8 cellular contexts compared by ENCODE assay signal in genomic region chr5:4700082-4700481, GRCh38.
A peak's percentile ranks its signal among the peaks of the same experiment; 100 is the strongest.
DNase-seq lines count a peak whose midpoint lies in the region; TF ChIP-seq lines count a peak whose summit lies in the region.

No MANE protein-coding gene starts in this region.

- H3K4me3 ChIP-seq in effector memory CD4-positive, alpha-beta T cell (ENCODE audit: insufficient read depth, low read depth, low read length, poor library complexity, severe bottlenecking): no peak overlapping the region

- no peaks in the 10 kb centered on the region for H3K27me3 ChIP-seq in effector memory CD4-positive, alpha-beta T cell (replicated peaks; ENCODE audit: control insufficient read depth, insufficient read depth, low read length, poor library complexity, severe bottlenecking)

- H3K9me3 ChIP-seq in effector memory CD4-positive, alpha-beta T cell (ENCODE audit: control insufficient read depth, low read length): peaks cover 3% of the 10 kb centered on the region

- no peaks in the 10 kb centered on the region for H3K36me3 ChIP-seq in effector memory CD4-positive, alpha-beta T cell (ENCODE audit: control insufficient read depth, insufficient read depth, low read length)

- POLR2A ChIA-PET in activated CD4-positive, alpha-beta T cell treated with anti-CD3 and anti-CD28 coated beads, Interleukin-2, amount 10 ng/mL, durations not matched to agents 7 days and 5 days (lab: Charles Lee): no interaction called here

- no peaks in the 10 kb centered on the region for H3K4me1 Mint-ChIP-seq in activated T-cell treated with anti-CD3 and anti-CD28 coated beads, Interleukin-2, amount 50 U/mL, for 24 hours (ENCODE audit: low read depth)
- peaks cover 4% of the 10 kb centered on the region for H3K4me1 Mint-ChIP-seq in brain
- H3K4me1 Mint-ChIP-seq in activated CD4-positive, alpha-beta T cell treated with anti-CD3 and anti-CD28 coated beads, Interleukin-2, amount 10 ng/mL, durations not matched to agents 7 days and 5 days: no peaks in the 10 kb centered on the region

- no peak overlapping the region for H3K4me3 Mint-ChIP-seq in activated T-cell treated with anti-CD3 and anti-CD28 coated beads, Interleukin-2, amount 50 U/mL, for 24 hours
- H3K4me3 Mint-ChIP-seq in brain: no peak overlapping the region
- no peak overlapping the region for H3K4me3 Mint-ChIP-seq in activated CD4-positive, alpha-beta T cell treated with anti-CD3 and anti-CD28 coated beads, Interleukin-2, amount 10 ng/mL, durations not matched to agents 7 days and 5 days

- no peaks in the 10 kb centered on the region for H3K27me3 Mint-ChIP-seq in activated T-cell treated with anti-CD3 and anti-CD28 coated beads, Interleukin-2, amount 50 U/mL, for 24 hours
- peaks cover 18% of the 10 kb centered on the region for H3K27me3 Mint-ChIP-seq in brain
- H3K27me3 Mint-ChIP-seq in activated CD4-positive, alpha-beta T cell treated with anti-CD3 and anti-CD28 coated beads, Interleukin-2, amount 10 ng/mL, durations not matched to agents 7 days and 5 days: no peaks in the 10 kb centered on the region

- H3K36me3 Mint-ChIP-seq in activated T-cell treated with anti-CD3 and anti-CD28 coated beads, Interleukin-2, amount 50 U/mL, for 24 hours (ENCODE audit: low read depth): no peaks in the 10 kb centered on the region
- no peaks in the 10 kb centered on the region for H3K36me3 Mint-ChIP-seq in brain
- H3K36me3 Mint-ChIP-seq in activated CD4-positive, alpha-beta T cell treated with anti-CD3 and anti-CD28 coated beads, Interleukin-2, amount 10 ng/mL, durations not matched to agents 7 days and 5 days (ENCODE audit: low read depth): no peaks in the 10 kb centered on the region

- peaks cover 12% of the 10 kb centered on the region for H3K9me3 Mint-ChIP-seq in activated T-cell treated with anti-CD3 and anti-CD28 coated beads, Interleukin-2, amount 50 U/mL, for 24 hours
- peaks cover 0 to 9% (median 0%) of the 10 kb centered on the region in 5 experiments for H3K9me3 Mint-ChIP-seq in brain
- H3K9me3 Mint-ChIP-seq in activated CD4-positive, alpha-beta T cell treated with anti-CD3 and anti-CD28 coated beads, Interleukin-2, amount 10 ng/mL, durations not matched to agents 7 days and 5 days: peaks cover 2% of the 10 kb centered on the region

- no peak overlapping the region for H3K27ac ChIP-seq in effector memory CD4-positive, alpha-beta T cell (ENCODE audit: insufficient read depth, low read length, poor library complexity, severe bottlenecking)

- DNase-seq in activated T-cell treated with anti-CD3 and anti-CD28 coated beads for 48 hours (ENCODE audit: low read depth) (peak; percentile 4), NCI-H2171 treated with DMSO at 0.1 percent for 48 hours (lab: John Stamatoyannopoulos, UW) (peak; percentile 96), medulla oblongata (ENCODE audit: extremely low spot score) (peak; percentile 79), GF-D8 (lab: John Stamatoyannopoulos, UW) (no peak)
- DNase-seq in activated T-cell treated with anti-CD3 and anti-CD28 coated beads, Interleukin-2, amount 50 U/mL, for 24 hours: no peak
- no peak for DNase-seq in effector memory CD4-positive, alpha-beta T cell
- DNase-seq in activated CD4-positive, alpha-beta T cell treated with anti-CD3 and anti-CD28 coated beads, Interleukin-2, amount 10 ng/mL, durations not matched to agents 7 days and 5 days: no peak

- H3K4me1 ChIP-seq in effector memory CD4-positive, alpha-beta T cell (ENCODE audit: control insufficient read depth, insufficient read depth, low read length, poor library complexity, severe bottlenecking): no peaks in the 10 kb centered on the region

- CTCF ChIA-PET in activated CD4-positive, alpha-beta T cell treated with anti-CD3 and anti-CD28 coated beads, Interleukin-2, amount 10 ng/mL, durations not matched to agents 7 days and 5 days (lab: Charles Lee): interaction anchor here (0.6 kb wide), 1 partner anchor 116 kb away, joined by 3 read pairs; no protein-coding TSS in a partner anchor

- H3K27ac Mint-ChIP-seq in activated T-cell treated with anti-CD3 and anti-CD28 coated beads, Interleukin-2, amount 50 U/mL, for 24 hours: no peak overlapping the region
- peak overlapping the region in 1 of 5 experiments; percentile 70 for H3K27ac Mint-ChIP-seq in brain
- H3K27ac Mint-ChIP-seq in activated CD4-positive, alpha-beta T cell treated with anti-CD3 and anti-CD28 coated beads, Interleukin-2, amount 10 ng/mL, durations not matched to agents 7 days and 5 days: no peak overlapping the region

- peak; percentile 76 to 90 for TF ChIP-seq CTCF in brain (conservative IDR thresholded peaks at IDR 0.05)

Comparison
In these comparisons a context has a peak if more than half of its experiments do, and no peak if none do; other contexts are left out.
1. DNase-seq: peak in activated T-cell treated with anti-CD3 and anti-CD28 coated beads for 48 hours (single experiment), NCI-H2171 treated with DMSO at 0.1 percent for 48 hours (single experiment) and medulla oblongata (single experiment); none in activated T-cell treated with anti-CD3 and anti-CD28 coated beads, Interleukin-2, amount 50 U/mL, for 24 hours (single experiment), GF-D8 (single experiment), effector memory CD4-positive, alpha-beta T cell (0 of 3) and activated CD4-positive, alpha-beta T cell treated with anti-CD3 and anti-CD28 coated beads, Interleukin-2, amount 10 ng/mL, durations not matched to agents 7 days and 5 days (single experiment).